ENCODE assay signal across 8 cellular contexts in genomic region chr19:29665826-29666633, GRCh38. TPM values are rescaled to one million over a fixed set of nuclear protein-coding genes. Genes with fewer than 3 reads are reported as not detected.
DNase-seq lines count a peak whose midpoint lies in the region; ATAC-seq and TF ChIP-seq lines count a peak whose summit lies in the region.

No MANE protein-coding gene starts in this region.

- H3K4me3 Mint-ChIP-seq in neural crest cell, result peak overlapping the region; percentile 80

- no peaks in the 10 kb centered on the region for H3K36me3 Mint-ChIP-seq in neural crest cell (ENCODE audit: low read depth)

- TF ChIP-seq CTCF in WI38 (IDR thresholded peaks at IDR 0.05; ENCODE audit: low read depth, low read length) (no peak), fibroblast of the aortic adventitia (IDR thresholded peaks at IDR 0.05; ENCODE audit: insufficient read depth, low read length) (no peak), neural crest cell (conservative IDR thresholded peaks at IDR 0.05) (no peak)

- peaks cover 14% of the 10 kb centered on the region for H3K4me1 Mint-ChIP-seq in neural crest cell

- ATAC-seq in HG02938 (IDR thresholded peaks at IDR 0.05; ENCODE audit: unreplicated experiment) (peak; percentile 19), GM19452 (IDR thresholded peaks at IDR 0.05; ENCODE audit: unreplicated experiment) (no peak)

- DNase-seq in DMS79 treated with DMSO at 0.1 percent for 48 hours (lab: John Stamatoyannopoulos, UW) (peak; percentile 5), fibroblast of the aortic adventitia (ENCODE audit: low read depth) (peak; percentile 87), neural crest cell (ENCODE audit: low read depth, low spot score) (no peak), NCI-H748 treated with DMSO at 0.1 percent for 48 hours (lab: John Stamatoyannopoulos, UW) (no peak), NCI-H748 (lab: John Stamatoyannopoulos, UW; ENCODE audit: unreplicated experiment) (no peak)

- H3K27ac Mint-ChIP-seq in neural crest cell (ENCODE audit: unreplicated experiment), result no peak overlapping the region

- no peaks in the 10 kb centered on the region for H3K9me3 Mint-ChIP-seq in neural crest cell

- H3K27me3 Mint-ChIP-seq in neural crest cell (ENCODE audit: low read depth), result peaks cover 47% of the 10 kb centered on the region

- H3K4me3 ChIP-seq in WI38 (ENCODE audit: low read depth, low read length), result peak overlapping the region; percentile 82
- peak overlapping the region; percentile 92 for H3K4me3 ChIP-seq in fibroblast of the aortic adventitia (ENCODE audit: low read depth, low read length)

RNA-seq across cellular contexts. Expression of gene PLEKHF1, which starts 0.8 kb away (rescaled TPM):
- total RNA-seq in fibroblast of the aortic adventitia (ENCODE audit: low replicate concordance) (29.4 and 49.8 TPM in 2 replicates), neural crest cell (1.2 TPM in 2 replicates)

RNA-seq across cellular contexts. Expression of gene C19orf12, which starts 49.0 kb away (rescaled TPM):
- total RNA-seq in fibroblast of the aortic adventitia (ENCODE audit: low replicate concordance), result 10.1 and 24.0 TPM in 2 replicates
- 37.9 and 38.1 TPM in 2 replicates for total RNA-seq in neural crest cell

RNA-seq across cellular contexts. Expression of gene POP4, which starts 59.9 kb away (rescaled TPM):
- 46.5 and 76.6 TPM in 2 replicates for total RNA-seq in fibroblast of the aortic adventitia (ENCODE audit: low replicate concordance)
- 63.9 and 66.8 TPM in 2 replicates for total RNA-seq in neural crest cell

Comparison
In these comparisons a context has a peak if more than half of its experiments do, and no peak if none do; other contexts are left out.
1. DNase-seq: peak in DMS79 treated with DMSO at 0.1 percent for 48 hours (single experiment) and fibroblast of the aortic adventitia (single experiment); none in neural crest cell (single experiment), NCI-H748 treated with DMSO at 0.1 percent for 48 hours (single experiment) and NCI-H748 (single experiment).
2. RNA of gene PLEKHF1, which starts 0.8 kb away (total RNA-seq): 29.4 to 49.8 TPM in fibroblast of the aortic adventitia; 1.2 TPM in neural crest cell; every median in the first group is over 10 times any median in the second.